In genomic region chr6:95143408-95144180, GRCh38 we compare ENCODE assay signal across 20 cellular contexts.
DNase-seq lines count a peak whose midpoint lies in the region; ATAC-seq and TF ChIP-seq lines count a peak whose summit lies in the region.
"Had no signal": no experiment of that assay in that cellular context is flagged by ENCODE, and none has a peak within 500 bp of the region (broad histone marks: within the 10 kb centered on the region; RNA-seq: fewer than 3 reads in every experiment).

No MANE protein-coding gene starts in this region.

- H3K36me3 ChIP-seq in mesendoderm (ENCODE audit: control insufficient read depth, insufficient read depth, low read length) = no peaks in the 10 kb centered on the region
- H3K36me3 ChIP-seq: BE2C, HAP-1 had no signal

- H2BK5ac ChIP-seq in mesendoderm (ENCODE audit: low read length) = no peak overlapping the region

- no peak overlapping the region for H3K4me2 ChIP-seq in mesendoderm (ENCODE audit: low read length)

- H3K79me2 ChIP-seq in mesendoderm (ENCODE audit: control insufficient read depth, insufficient read depth, low read length) = no peaks in the 10 kb centered on the region

- no peaks in the 10 kb centered on the region for H3K27me3 ChIP-seq in mesendoderm (ENCODE audit: insufficient read depth, low read length, poor library complexity)

- no peak for TF ChIP-seq CTCF in GM20000 (IDR thresholded peaks at IDR 0.05; ENCODE audit: extremely low read depth, missing control alignments)

- DNase-seq in NCI-H2171 treated with DMSO at 0.1 percent for 48 hours (lab: John Stamatoyannopoulos, UW) (peak; percentile 67), NCI-H2171 (lab: John Stamatoyannopoulos, UW) (no peak), NCI-H1694 treated with DMSO at 0.1 percent for 48 hours (lab: John Stamatoyannopoulos, UW) (peak; percentile 31), mesendoderm (peak; percentile 2), GM20000 (ENCODE audit: low spot score) (no peak), germinal center (ENCODE audit: low spot score) (no peak), GM03348 (ENCODE audit: low spot score) (no peak)
- DNase-seq: BE2C; CD4-positive, CD25-positive, alpha-beta regulatory T cell; COR-L47; DMS79; IMR-90; NCI-H1048; NCI-H1436; NCI-H2081 treated with DMSO at 0.1 percent for 48 hours; NCI-H510A treated with DMSO at 0.1 percent for 48 hours; T-helper 1 cell had no signal

- H3K23ac ChIP-seq in mesendoderm (ENCODE audit: low read length) = no peak overlapping the region

- no peaks in the 10 kb centered on the region for H3K4me1 ChIP-seq in mesendoderm (ENCODE audit: control insufficient read depth, low read depth, low read length)
- H3K4me1 ChIP-seq: BE2C, HAP-1 had no signal

- no peak overlapping the region for H3K27ac ChIP-seq in mesendoderm (ENCODE audit: low read depth, low read length)

- no peak for ATAC-seq in SK-N-SH treated with all-trans-retinoic acid at 6 μM for 48 hours
- ATAC-seq: Right ventricle myocardium inferior had no signal

- no peak overlapping the region for H2AK5ac ChIP-seq in mesendoderm (ENCODE audit: low read length)

- H3K56ac ChIP-seq in mesendoderm (ENCODE audit: low read length) = no peak overlapping the region

- H2BK120ac ChIP-seq in mesendoderm (ENCODE audit: low read depth, low read length) = no peak overlapping the region

- no CpG with 5 or more reads among the region's 5 CpGs for WGBS in mesendoderm (ENCODE audit: extremely low coverage, insufficient coverage, low lambda C conversion rate)

- H3K9ac ChIP-seq in mesendoderm (ENCODE audit: low read length) = no peak overlapping the region

- H2BK15ac ChIP-seq in mesendoderm (replicated peaks; ENCODE audit: low read depth) = no peak overlapping the region

- no peak overlapping the region for H3K4ac ChIP-seq in mesendoderm (ENCODE audit: low read depth, low read length)

- H3K79me1 ChIP-seq in mesendoderm (ENCODE audit: low read length) = no peaks in the 10 kb centered on the region

- no peak overlapping the region for H4K5ac ChIP-seq in mesendoderm (ENCODE audit: low read length)

- no peak overlapping the region for H4K8ac ChIP-seq in mesendoderm (ENCODE audit: low read depth, low read length)

- H3K4me3 ChIP-seq in mesendoderm (ENCODE audit: low read length) = no peak overlapping the region
- H3K4me3 ChIP-seq: HAP-1 had no signal

- H3K18ac ChIP-seq in mesendoderm (ENCODE audit: low read length) = no peak overlapping the region

TF ChIP-seq in SK-N-SH treated with all-trans-retinoic acid at 6 μM for 48 hours, 23 proteins besides CTCF, POLR2A, EP300 and RAD21:
- peak; percentile 37; the same call in 1 of the 2 replicates for TF ChIP-seq TCF4 (CRISPR knock-in tag; IDR thresholded peaks at IDR 0.05; ENCODE audit: borderline replicate concordance)
- TF ChIP-seq, protein P1, sequence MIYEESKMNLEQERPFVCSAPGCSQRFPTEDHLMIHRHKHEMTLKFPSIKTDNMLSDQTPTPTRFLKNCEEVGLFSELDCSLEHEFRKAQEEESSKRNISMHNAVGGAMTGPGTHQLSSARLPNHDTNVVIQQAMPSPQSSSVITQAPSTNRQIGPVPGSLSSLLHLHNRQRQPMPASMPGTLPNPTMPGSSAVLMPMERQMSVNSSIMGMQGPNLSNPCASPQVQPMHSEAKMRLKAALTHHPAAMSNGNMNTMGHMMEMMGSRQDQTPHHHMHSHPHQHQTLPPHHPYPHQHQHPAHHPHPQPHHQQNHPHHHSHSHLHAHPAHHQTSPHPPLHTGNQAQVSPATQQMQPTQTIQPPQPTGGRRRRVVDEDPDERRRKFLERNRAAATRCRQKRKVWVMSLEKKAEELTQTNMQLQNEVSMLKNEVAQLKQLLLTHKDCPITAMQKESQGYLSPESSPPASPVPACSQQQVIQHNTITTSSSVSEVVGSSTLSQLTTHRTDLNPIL (CRISPR knock-in tag; IDR thresholded peaks at IDR 0.05; ENCODE audit: low read depth) = no peak

Comparison
In these comparisons a context has a peak if more than half of its experiments do, and no peak if none do; other contexts are left out.
1. DNase-seq: peak in NCI-H2171 treated with DMSO at 0.1 percent for 48 hours (single experiment), NCI-H1694 treated with DMSO at 0.1 percent for 48 hours (single experiment) and mesendoderm (single experiment); none in NCI-H2171 (single experiment), GM20000 (single experiment), germinal center (single experiment) and GM03348 (single experiment).